Comparison of ENCODE assay signal across 19 cellular contexts in the genomic region with DNA sequence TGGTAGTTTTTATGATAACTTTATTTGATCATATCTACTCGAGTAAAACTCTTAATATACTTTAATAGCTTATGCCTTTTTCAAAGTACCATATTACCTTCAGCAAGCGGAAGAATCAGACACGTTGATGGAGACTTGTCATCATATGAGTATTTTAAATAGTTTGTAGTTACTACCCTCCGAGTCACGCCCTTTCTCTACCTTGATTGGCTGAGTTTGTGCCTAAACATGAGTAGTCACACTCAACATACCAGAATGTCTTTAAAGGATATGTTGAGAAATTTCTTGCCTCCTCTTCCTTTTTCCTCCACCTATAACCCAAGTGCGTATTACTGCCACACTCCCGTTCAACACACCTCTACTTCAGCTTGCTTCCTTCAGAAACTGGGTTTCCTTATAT.
"Had no signal": no experiment of that assay in that cellular context is flagged by ENCODE, and none has a peak within 500 bp of the region (broad histone marks: within the 10 kb centered on the region; RNA-seq: fewer than 3 reads in every experiment).

No MANE protein-coding gene starts in this region.

- ATAC-seq: effector memory CD8-positive, alpha-beta T cell; heart left ventricle; mucosa of descending colon; naive thymus-derived CD8-positive, alpha-beta T cell; psoas muscle; stimulated activated effector memory CD8-positive, alpha-beta T cell treated with anti-CD3 and anti-CD28 coated beads, Interleukin-12 subunit alpha, Interleukin-12 subunit beta, amount 100 ng/mL, for 72 hours; stimulated activated naive CD8-positive, alpha-beta T cell treated with anti-CD3 and anti-CD28 coated beads, Interleukin-15, Interleukin-2, amounts not matched to agents 100 U/mL and 50 U/mL, for 24 hours had no signal

- H3K36me3 ChIP-seq: heart left ventricle, neutrophil, right lobe of liver, tibial artery, upper lobe of left lung, uterus had no signal

- H3K4me1 ChIP-seq: heart left ventricle, psoas muscle, right lobe of liver, upper lobe of left lung, uterus had no signal

- H3K27ac ChIP-seq: heart left ventricle, neutrophil, psoas muscle, right lobe of liver, tibial artery, upper lobe of left lung, uterus had no signal

- H3K9me3 ChIP-seq: heart left ventricle, mucosa of descending colon, neutrophil, psoas muscle, right lobe of liver, tibial artery, upper lobe of left lung, uterus had no signal

- DNase-seq: effector memory CD8-positive, alpha-beta T cell; erythroblast; heart left ventricle; hippocampal formation; kidney glomerular epithelial cell; mammary epithelial cell; mucosa of descending colon; naive thymus-derived CD8-positive, alpha-beta T cell; psoas muscle; retina; right lobe of liver; stimulated activated CD4-positive, alpha-beta T cell treated with anti-CD3 and anti-CD28 coated beads, Interleukin-4, amount 100 ng/mL, for 1 hour; stimulated activated CD8-positive, alpha-beta memory T cell treated with anti-CD3 and anti-CD28 coated beads, Interleukin-4, amount 100 ng/mL, for 48 hours; stimulated activated naive CD8-positive, alpha-beta T cell treated with anti-CD3 and anti-CD28 coated beads, Interleukin-15, Interleukin-2, amounts not matched to agents 100 U/mL and 50 U/mL, for 24 hours; tibial artery; upper lobe of left lung; uterus had no signal

- H3K27me3 ChIP-seq: neutrophil, right lobe of liver, tibial artery, upper lobe of left lung, uterus had no signal

- H3K4me3 ChIP-seq: heart left ventricle, mucosa of descending colon, psoas muscle, right lobe of liver, tibial artery, upper lobe of left lung, uterus had no signal
